In genomic region chr1:44367932-44368331, GRCh38 we compare ENCODE assay signal across 26 cellular contexts.
"Had no signal": no experiment of that assay in that cellular context is flagged by ENCODE, and none has a peak within 500 bp of the region (broad histone marks: within the 10 kb centered on the region; RNA-seq: fewer than 3 reads in every experiment).

No MANE protein-coding gene starts in this region.

- H3K36me3 ChIP-seq: brain microvascular endothelial cell, esophagus squamous epithelium had no signal

- H3K9me3 ChIP-seq: esophagus squamous epithelium had no signal

- DNase-seq: activated CD4-positive, alpha-beta memory T cell treated with anti-CD3 and anti-CD28 coated beads for 36 hours; activated CD4-positive, alpha-beta T cell treated with anti-CD3 and anti-CD28 coated beads for 36 hours; activated CD4-positive, alpha-beta T cell treated with anti-CD3 and anti-CD28 coated beads, Interleukin-2, amount 10 ng/mL, durations not matched to agents 24 days and 14 days; activated CD4-positive, CD25-positive, alpha-beta regulatory T cell; activated CD4-positive, CD25-positive, alpha-beta regulatory T cell treated with anti-CD3 and anti-CD28 coated beads, Interleukin-2, amount 50 U/mL, for 72 hours; activated CD8-positive, alpha-beta T cell treated with anti-CD3 and anti-CD28 coated beads, Interleukin-2, amount 10 ng/mL, durations not matched to agents 7 days and 5 days; activated effector memory CD4-positive, alpha-beta T cell treated with Interleukin-2 at 50 U/mL for 16 hours; activated gamma-delta T cell treated with Interleukin-2 at 50 U/mL for 16 hours; activated naive CD4-positive, alpha-beta T cell treated with anti-CD3 and anti-CD28 coated beads, Interleukin-2, amount 50 U/mL, for 16 hours; activated naive CD4-positive, alpha-beta T cell treated with Interleukin-2 at 50 U/mL for 16 hours; activated T-cell treated with anti-CD3 and anti-CD28 coated beads, Interleukin-2, amount 50 U/mL, for 4 hours; amniotic stem cell; anterior cingulate cortex; brain microvascular endothelial cell; dorsolateral prefrontal cortex; effector CD4-positive, alpha-beta T cell; esophagus squamous epithelium; head of caudate nucleus; T-helper 1 cell; T-helper 2 cell had no signal

- H3K27me3 Mint-ChIP-seq: activated CD4-positive, alpha-beta T cell treated with anti-CD3 and anti-CD28 coated beads for 36 hours; dendritic cell treated with granulocyte-macrophage colony-stimulating factor and Interleukin-4, amounts not matched to agents 40 ng/mL and 50 ng/mL, for 4 days had no signal

- H3K36me3 Mint-ChIP-seq: activated CD4-positive, alpha-beta memory T cell treated with anti-CD3 and anti-CD28 coated beads for 36 hours; activated naive CD8-positive, alpha-beta T cell had no signal

- H3K4me1 Mint-ChIP-seq: activated CD4-positive, alpha-beta T cell treated with anti-CD3 and anti-CD28 coated beads for 36 hours; activated CD4-positive, alpha-beta T cell treated with anti-CD3 and anti-CD28 coated beads, Interleukin-2, amount 10 ng/mL, durations not matched to agents 24 days and 14 days; activated T-helper 17 cell treated with anti-CD3 and anti-CD28 coated beads, Interleukin-2, amount 50 U/mL, for 72 hours; central memory CD8-positive, alpha-beta T cell had no signal

- H3K27ac ChIP-seq: brain microvascular endothelial cell, coronary artery, dorsolateral prefrontal cortex, epithelial cell of prostate, esophagus squamous epithelium had no signal

- H3K4me3 Mint-ChIP-seq: activated CD4-positive, alpha-beta memory T cell treated with anti-CD3 and anti-CD28 coated beads for 36 hours; activated CD4-positive, alpha-beta T cell treated with anti-CD3 and anti-CD28 coated beads for 36 hours; activated CD4-positive, alpha-beta T cell treated with anti-CD3 and anti-CD28 coated beads, Interleukin-2, amount 10 ng/mL, durations not matched to agents 24 days and 14 days; activated CD8-positive, alpha-beta T cell treated with anti-CD3 and anti-CD28 coated beads, Interleukin-2, amount 10 ng/mL, durations not matched to agents 7 days and 5 days; activated naive CD8-positive, alpha-beta T cell; activated T-cell treated with anti-CD3 and anti-CD28 coated beads, Interleukin-2, amount 50 U/mL, for 4 hours; activated T-helper 17 cell treated with anti-CD3 and anti-CD28 coated beads, Interleukin-2, amount 50 U/mL, for 72 hours; central memory CD8-positive, alpha-beta T cell; dendritic cell treated with granulocyte-macrophage colony-stimulating factor and Interleukin-4, amounts not matched to agents 40 ng/mL and 50 ng/mL, for 4 days had no signal

- ATAC-seq: activated CD4-positive, alpha-beta T cell treated with anti-CD3 and anti-CD28 coated beads for 36 hours; activated CD8-positive, alpha-beta T cell treated with anti-CD3 and anti-CD28 coated beads, Interleukin-2, amount 10 ng/mL, durations not matched to agents 7 days and 5 days; activated T-cell treated with anti-CD3 and anti-CD28 coated beads, Interleukin-2, amount 50 U/mL, for 4 hours; activated T-helper 17 cell treated with anti-CD3 and anti-CD28 coated beads, Interleukin-2, amount 50 U/mL, for 72 hours had no signal

- H3K4me3 ChIP-seq: coronary artery, dorsolateral prefrontal cortex, esophagus squamous epithelium had no signal

- H3K9me3 Mint-ChIP-seq: activated CD4-positive, alpha-beta memory T cell treated with anti-CD3 and anti-CD28 coated beads for 36 hours; activated CD4-positive, alpha-beta T cell treated with anti-CD3 and anti-CD28 coated beads, Interleukin-2, amount 10 ng/mL, durations not matched to agents 24 days and 14 days; activated T-cell treated with anti-CD3 and anti-CD28 coated beads, Interleukin-2, amount 50 U/mL, for 4 hours; activated T-helper 17 cell treated with anti-CD3 and anti-CD28 coated beads, Interleukin-2, amount 50 U/mL, for 72 hours; central memory CD8-positive, alpha-beta T cell; dendritic cell treated with granulocyte-macrophage colony-stimulating factor and Interleukin-4, amounts not matched to agents 40 ng/mL and 50 ng/mL, for 4 days had no signal

- H3K4me1 ChIP-seq: esophagus squamous epithelium had no signal

- H3K27ac Mint-ChIP-seq: activated CD4-positive, alpha-beta memory T cell treated with anti-CD3 and anti-CD28 coated beads for 36 hours; activated CD4-positive, alpha-beta T cell treated with anti-CD3 and anti-CD28 coated beads for 36 hours; activated CD4-positive, alpha-beta T cell treated with anti-CD3 and anti-CD28 coated beads, Interleukin-2, amount 10 ng/mL, durations not matched to agents 24 days and 14 days; activated CD8-positive, alpha-beta T cell treated with anti-CD3 and anti-CD28 coated beads, Interleukin-2, amount 10 ng/mL, durations not matched to agents 7 days and 5 days; activated naive CD8-positive, alpha-beta T cell; activated T-helper 17 cell treated with anti-CD3 and anti-CD28 coated beads, Interleukin-2, amount 50 U/mL, for 72 hours; dendritic cell treated with granulocyte-macrophage colony-stimulating factor and Interleukin-4, amounts not matched to agents 40 ng/mL and 50 ng/mL, for 4 days had no signal
